Comparison of ENCODE assay signal across 17 cellular contexts in the genomic region with DNA sequence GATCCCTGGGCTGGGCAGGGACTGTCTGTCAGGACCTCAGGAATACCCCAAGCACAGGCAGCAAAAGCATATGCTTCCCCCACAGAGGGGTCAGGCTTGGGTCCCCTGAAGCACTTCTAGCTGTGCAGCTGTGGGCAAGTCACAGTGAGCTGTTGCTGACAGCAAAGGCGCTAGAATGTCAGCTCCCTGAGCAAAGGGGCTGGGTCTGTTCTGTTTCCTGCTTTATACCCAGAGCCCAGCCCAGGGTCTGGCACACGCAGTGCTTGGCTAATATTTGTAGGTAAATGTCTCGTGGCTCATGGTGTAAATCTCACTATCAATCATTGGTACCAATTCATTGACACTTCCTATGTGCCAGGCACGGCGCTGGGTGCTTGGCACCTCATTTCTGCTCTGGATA. TPM values are rescaled to one million over a fixed set of nuclear protein-coding genes. Genes with fewer than 3 reads are reported as not detected.
A peak's percentile ranks its signal among the peaks of the same experiment; 100 is the strongest.
DNase-seq lines count a peak whose midpoint lies in the region; ATAC-seq, FAIRE-seq and TF ChIP-seq lines count a peak whose summit lies in the region.
"Had no signal": no experiment of that assay in that cellular context is flagged by ENCODE, and none has a peak within 500 bp of the region (broad histone marks: within the 10 kb centered on the region; RNA-seq: fewer than 3 reads in every experiment).

No MANE protein-coding gene starts in this region.

- no peak overlapping the region for H3K27ac ChIP-seq in DND-41 (ENCODE audit: low read length)
- peak overlapping the region; percentile 5 to 52 (median 20) for H3K27ac ChIP-seq in esophagus squamous epithelium
- H3K27ac ChIP-seq in neuronal stem cell (replicated peaks; ENCODE audit: low read length): no peak overlapping the region
- H3K27ac ChIP-seq in HepG2 (ENCODE audit: extremely low read length, insufficient read depth, low read length): no peak overlapping the region

- peak overlapping the region; percentile 24 for H2BK120ac ChIP-seq in neuronal stem cell (ENCODE audit: low read depth, low read length)

- H3K4me3 Mint-ChIP-seq in progenitor cell of endocrine pancreas (ENCODE audit: low read depth): no peak overlapping the region
- H3K4me3 Mint-ChIP-seq: IgD-negative memory B cell had no signal

- H2AFZ ChIP-seq in DND-41 (ENCODE audit: low read depth, low read length): no peak overlapping the region
- no peak overlapping the region for H2AFZ ChIP-seq in neuronal stem cell (ENCODE audit: low read length)
- H2AFZ ChIP-seq in HepG2 (ENCODE audit: low read length): no peak overlapping the region

- no peak overlapping the region for H2BK12ac ChIP-seq in neuronal stem cell (ENCODE audit: low read length)

- H3K36me3 Mint-ChIP-seq in progenitor cell of endocrine pancreas (ENCODE audit: insufficient read depth): no peaks in the 10 kb centered on the region

- FAIRE-seq in HepG2 (lab: Jason Lieb, UNC): no peak

- H2BK5ac ChIP-seq in neuronal stem cell (ENCODE audit: low read length): no peak overlapping the region

- peak; percentile 28 for DNase-seq in BE2C
- no peak for DNase-seq in DND-41
- no peak for DNase-seq in esophagus squamous epithelium (lab: John Stamatoyannopoulos, UW)
- DNase-seq in neuronal stem cell (ENCODE audit: low spot score): no peak
- no peak for DNase-seq in HepG2 (ENCODE audit: low spot score)
- DNase-seq in progenitor cell of endocrine pancreas (ENCODE audit: low spot score, unreplicated experiment): no peak
- DNase-seq in NCI-H526 (lab: John Stamatoyannopoulos, UW): no peak
- no peak for DNase-seq in HT-29 (ENCODE audit: low spot score)
- DNase-seq: ACHN, EL, NCI-H226, SHP77 had no signal

- H3K27me3 ChIP-seq in BE2C: no peaks in the 10 kb centered on the region
- H3K27me3 ChIP-seq in DND-41 (ENCODE audit: insufficient read depth, low read length, poor library complexity): no peaks in the 10 kb centered on the region
- H3K27me3 ChIP-seq in esophagus squamous epithelium: no peaks in the 10 kb centered on the region
- peaks cover 0 to 4% (median 1%) of the 10 kb centered on the region in 3 experiments for H3K27me3 ChIP-seq in neuronal stem cell (ENCODE audit: control insufficient read depth in 3 of 3, insufficient read depth in 3 of 3, low read depth in 1 of 3, low read length in 3 of 3)
- peaks cover 0 to 2% of the 10 kb centered on the region in 2 experiments; a peak in 2 of 5 replicates for H3K27me3 ChIP-seq in HepG2 (ENCODE audit: control insufficient read depth in 1 of 2, insufficient read depth in 2 of 2, low read length in 2 of 2)

- H3K27ac Mint-ChIP-seq in progenitor cell of endocrine pancreas: no peak overlapping the region
- H3K27ac Mint-ChIP-seq: IgD-negative memory B cell had no signal

- H3K36me3 ChIP-seq in BE2C (no peaks in the 10 kb centered on the region), DND-41 (ENCODE audit: insufficient read depth, low read length) (no peaks in the 10 kb centered on the region), esophagus squamous epithelium (no peaks in the 10 kb centered on the region), neuronal stem cell (replicated peaks in 1 of 2; ENCODE audit: control insufficient read depth in 2 of 2, insufficient read depth in 2 of 2, low read length in 2 of 2) (no peaks in the 10 kb centered on the region), HepG2 (replicated peaks in 1 of 2; ENCODE audit: control insufficient read depth in 1 of 2, insufficient read depth in 2 of 2, low read length in 2 of 2) (no peaks in the 10 kb centered on the region)
- H3K36me3 ChIP-seq: HAP-1 had no signal

- H4K20me1 ChIP-seq in DND-41 (ENCODE audit: insufficient read depth, low read length): no peaks in the 10 kb centered on the region
- H4K20me1 ChIP-seq in HepG2 (ENCODE audit: insufficient read depth, low read length): no peaks in the 10 kb centered on the region

- TF ChIP-seq POLR2A in esophagus squamous epithelium (IDR thresholded peaks at IDR 0.05) (no peak), HepG2 (IDR thresholded peaks at IDR 0.05; ENCODE audit: insufficient read depth in 1 of 2, low read depth in 2 of 2, low read length in 2 of 2) (no peak)

- H4K91ac ChIP-seq in neuronal stem cell (ENCODE audit: low read depth, low read length, poor library complexity): no peak overlapping the region

- no peak overlapping the region for H3K14ac ChIP-seq in neuronal stem cell (ENCODE audit: low read length)

- H3K79me1 ChIP-seq in neuronal stem cell (ENCODE audit: low read depth, low read length): no peaks in the 10 kb centered on the region

- H3K4me3 ChIP-seq in BE2C (ENCODE audit: low read depth, low read length): no peak overlapping the region
- no peak overlapping the region for H3K4me3 ChIP-seq in DND-41 (ENCODE audit: low read depth in 1 of 2, low read length in 2 of 2)
- H3K4me3 ChIP-seq in esophagus squamous epithelium: no peak overlapping the region
- H3K4me3 ChIP-seq in neuronal stem cell (ENCODE audit: low read length in 2 of 2): no peak overlapping the region
- no peak overlapping the region for H3K4me3 ChIP-seq in HepG2 (replicated peaks in 1 of 3; ENCODE audit: insufficient read depth in 1 of 3, low read depth in 2 of 3, low read length in 3 of 3)
- H3K4me3 ChIP-seq: HAP-1 had no signal

- TF ChIP-seq EP300 in HepG2 (IDR thresholded peaks at IDR 0.05; ENCODE audit: low read depth in 2 of 2, low read length in 2 of 2) (no peak), HepG2 (CRISPR knock-in tag; IDR thresholded peaks at IDR 0.05; ENCODE audit: borderline replicate concordance) (no peak)

- peak overlapping the region; percentile 52 for H2BK15ac ChIP-seq in neuronal stem cell (ENCODE audit: low read length)

- H3K4me1 Mint-ChIP-seq in progenitor cell of endocrine pancreas (ENCODE audit: low read depth): peaks cover 18% of the 10 kb centered on the region

- peaks cover 18% of the 10 kb centered on the region for H3K4me1 ChIP-seq in BE2C
- H3K4me1 ChIP-seq in DND-41 (ENCODE audit: insufficient read depth, low read length): no peaks in the 10 kb centered on the region
- peaks cover 4 to 48% (median 10%) of the 10 kb centered on the region in 3 donors for H3K4me1 ChIP-seq in esophagus squamous epithelium
- peaks cover 34 to 36% of the 10 kb centered on the region in 2 donors for H3K4me1 ChIP-seq in neuronal stem cell (ENCODE audit: control insufficient read depth in 2 of 2, insufficient read depth in 1 of 2, low read depth in 1 of 2, low read length in 2 of 2)
- peaks cover 74% of the 10 kb centered on the region for H3K4me1 ChIP-seq in HepG2 (ENCODE audit: insufficient read depth, low read length)

- H3K79me2 ChIP-seq in DND-41 (ENCODE audit: insufficient read depth, low read length) (no peaks in the 10 kb centered on the region), HepG2 (ENCODE audit: insufficient read depth, low read length) (no peaks in the 10 kb centered on the region)

- TF ChIP-seq RAD21 in HepG2 (CRISPR knock-in tag; IDR thresholded peaks at IDR 0.05): no peak

- CTCF ChIA-PET in HepG2 (lab: Yijun Ruan, JAX; ENCODE audit: low intra/inter-chr PET ratio, low total read pairs): no interaction called here

- no peaks in the 10 kb centered on the region for H3K9me3 Mint-ChIP-seq in progenitor cell of endocrine pancreas (ENCODE audit: low read depth)
- H3K9me3 Mint-ChIP-seq: IgD-negative memory B cell had no signal

- in situ Hi-C loops in HepG2 (cut with HindIII; ENCODE audit: extremely low pct_ligation_motif_present, low pct_unique_long_range_greater_than_20kb): no loop called here

- intact Hi-C loops in esophagus squamous epithelium (cut with DNase I): no loop called here
- intact Hi-C loops in HepG2 (cut with micrococcal nuclease; ENCODE audit: unreplicated experiment): no loop called here

- H3K9ac ChIP-seq in DND-41 (ENCODE audit: low read depth, low read length): no peak overlapping the region
- peak overlapping the region; percentile 16 for H3K9ac ChIP-seq in neuronal stem cell (ENCODE audit: low read depth, low read length, poor library complexity)
- no peak overlapping the region for H3K9ac ChIP-seq in HepG2 (ENCODE audit: insufficient read depth, low read depth, low read length)

- H4K8ac ChIP-seq in neuronal stem cell (ENCODE audit: low read depth, low read length): no peak overlapping the region

- no peak overlapping the region for H3K18ac ChIP-seq in neuronal stem cell (ENCODE audit: low read length)

- WGBS in esophagus squamous epithelium, 2 donors: 43 to 49% methylated on average over 4 of the region's 5 CpGs
- no CpG with 5 or more reads among the region's 5 CpGs for WGBS in neuronal stem cell (ENCODE audit: extremely low coverage in 2 of 2, insufficient read length in 2 of 2, insufficient replicate concordance in 1 of 2), 2 donors
- WGBS in HepG2 (ENCODE audit: low lambda C conversion rate): 20% methylated on average over 3 of the region's 5 CpGs

- TF ChIP-seq CTCF in BE2C (IDR thresholded peaks at IDR 0.05; ENCODE audit: low read depth, low read length): no peak
- TF ChIP-seq CTCF in DND-41 (IDR thresholded peaks at IDR 0.05; ENCODE audit: borderline replicate concordance, extremely low read depth, low read length, poor library complexity, severe bottlenecking): no peak
- no peak for TF ChIP-seq CTCF in esophagus squamous epithelium (IDR thresholded peaks at IDR 0.05)
- TF ChIP-seq CTCF in HepG2 (CRISPR knock-in tag; IDR thresholded peaks at IDR 0.05): no peak
- no peak for TF ChIP-seq CTCF in progenitor cell of endocrine pancreas (IDR thresholded peaks at IDR 0.05; ENCODE audit: unreplicated experiment)

- BruUV-seq in HepG2 (replicated peaks; lab: Mats Ljungman, UMichigan): no TSS peak

- H3K4me2 ChIP-seq in DND-41 (ENCODE audit: insufficient read depth, low read length) (no peak overlapping the region), neuronal stem cell (ENCODE audit: insufficient read depth, low read length, poor library complexity, severe bottlenecking) (no peak overlapping the region), HepG2 (ENCODE audit: low read depth, low read length) (no peak overlapping the region; the same call in 1 of the 2 replicates)

- no peaks in the 10 kb centered on the region for H3K9me3 ChIP-seq in BE2C
- no peaks in the 10 kb centered on the region for H3K9me3 ChIP-seq in DND-41 (ENCODE audit: insufficient read depth, low read length, severe bottlenecking)
- H3K9me3 ChIP-seq in esophagus squamous epithelium: no peaks in the 10 kb centered on the region
- H3K9me3 ChIP-seq in neuronal stem cell (replicated peaks in 1 of 2; ENCODE audit: control insufficient read depth in 2 of 2, insufficient read depth in 1 of 2, low read depth in 1 of 2, low read length in 2 of 2): no peaks in the 10 kb centered on the region
- H3K9me3 ChIP-seq in HepG2 (ENCODE audit: low read length): no peaks in the 10 kb centered on the region
- H3K9me3 ChIP-seq: HAP-1 had no signal

- H3K27me3 Mint-ChIP-seq in progenitor cell of endocrine pancreas: no peaks in the 10 kb centered on the region

- peak; percentile 42; the same call in 2 of the 3 replicates for ATAC-seq in DND-41 (ENCODE audit: insufficient read depth, low read depth)
- no peak for ATAC-seq in HepG2
- ATAC-seq: Panc1 had no signal

- H3K23ac ChIP-seq in neuronal stem cell (ENCODE audit: low read depth, low read length, poor library complexity): no peak overlapping the region

- H2AK5ac ChIP-seq in neuronal stem cell (ENCODE audit: low read depth, low read length): peak overlapping the region; percentile 87

- H3K4ac ChIP-seq in neuronal stem cell (ENCODE audit: low read length): no peak overlapping the region

- POLR2A ChIA-PET in HepG2 (lab: Yijun Ruan, JAX): no interaction called here

RNA-seq across cellular contexts. Expression of a gene that starts 16.6 kb away (rescaled TPM):
- polyA plus RNA-seq in BE2C (2012; ENCODE audit: insufficient read depth, insufficient read length, low read depth): 159 TPM
- total RNA-seq in esophagus squamous epithelium (100 to 1,000 TPM in 3 of 4 donors, 10 to 100 TPM in 1; 65.7 to 168 (median 147) TPM), HepG2 (2016; rRNA removed; fragmentation: Illumina TruSeq; extraction: Trizol) (43.6 and 50.2 TPM in 2 replicates), progenitor cell of endocrine pancreas (180 and 195 TPM in 2 replicates)
- 67.7 TPM for polyA plus RNA-seq in neuronal stem cell (2013, experiment 1 of 2)
- 72.4 TPM for polyA plus RNA-seq in neuronal stem cell (2013, experiment 2 of 2)
- 15.5 and 22.4 TPM in 2 replicates for total RNA-seq in HepG2 (2016; cell fraction: cytosol; rRNA removed; fragmentation: Illumina TruSeq; extraction: Trizol; ENCODE audit: low read depth)
- 35.4 and 49.2 TPM in 2 replicates for total RNA-seq in HepG2 (2016; cell fraction: insoluble cytoplasmic fraction; rRNA removed; fragmentation: Illumina TruSeq; extraction: Trizol)
- 44.2 and 45.8 TPM in 2 replicates for total RNA-seq in HepG2 (2016; cell fraction: membrane; rRNA removed; fragmentation: Illumina TruSeq; extraction: Trizol)
- 44.0 and 52.2 TPM in 2 replicates for total RNA-seq in HepG2 (2016; cell fraction: nucleus; rRNA removed; fragmentation: Illumina TruSeq; extraction: Trizol)
- 42.9 and 52.4 TPM in 2 replicates for polyA plus RNA-seq in HepG2 (2011; rRNA removed)
- polyA plus RNA-seq in HepG2 (2011; cell fraction: cytosol; rRNA removed): 27.7 and 33.6 TPM in 2 replicates
- 64.4 and 73.7 TPM in 2 replicates for polyA plus RNA-seq in HepG2 (2011; cell fraction: nucleus; rRNA removed)
- polyA plus RNA-seq in HepG2 (2012): 45.3 and 47.7 TPM in 2 replicates
- polyA plus RNA-seq in HepG2 (2016; cell fraction: cytosol; fragmentation: Illumina TruSeq; extraction: Trizol; ENCODE audit: low read depth): 21.2 and 23.7 TPM in 2 replicates
- 54.0 and 64.3 TPM in 2 replicates for polyA plus RNA-seq in HepG2 (2016; cell fraction: insoluble cytoplasmic fraction; fragmentation: Illumina TruSeq; extraction: Trizol; ENCODE audit: low read depth)
- 40.8 and 46.7 TPM in 2 replicates for polyA plus RNA-seq in HepG2 (2016; cell fraction: membrane; fragmentation: Illumina TruSeq; extraction: Trizol; ENCODE audit: low read depth)
- polyA plus RNA-seq in HepG2 (2016; cell fraction: nucleus; fragmentation: Illumina TruSeq; extraction: Trizol; ENCODE audit: insufficient read depth, low read depth): 98.9 and 100 TPM in 2 replicates
- 85.4 and 275 TPM in 2 replicates for polyA minus RNA-seq in HepG2 (2011; rRNA and poly(A)+ RNA removed; ENCODE audit: low replicate concordance)
- polyA minus RNA-seq in HepG2 (2011; cell fraction: cytosol; rRNA and poly(A)+ RNA removed): 31.4 and 37.0 TPM in 2 replicates
- 58.5 and 70.9 TPM in 2 replicates for polyA minus RNA-seq in HepG2 (2011; cell fraction: nucleus; rRNA and poly(A)+ RNA removed)
- total RNA-seq in HT-29 (2014; rRNA removed; shearing (Covaris generic)): 147 and 162 TPM in 2 replicates

RNA-seq across cellular contexts. Expression of a gene that starts 53.7 kb away (rescaled TPM):
- polyA plus RNA-seq in BE2C (2012; ENCODE audit: insufficient read depth, insufficient read length, low read depth): not detected
- total RNA-seq in esophagus squamous epithelium (not detected), HepG2 (2016; rRNA removed; fragmentation: Illumina TruSeq; extraction: Trizol) (not detected in 2 replicates), progenitor cell of endocrine pancreas (not detected in 2 replicates)
- not detected for polyA plus RNA-seq in neuronal stem cell (2013, experiment 1 of 2)
- polyA plus RNA-seq in neuronal stem cell (2013, experiment 2 of 2): not detected
- total RNA-seq in HepG2 (2016; cell fraction: cytosol; rRNA removed; fragmentation: Illumina TruSeq; extraction: Trizol; ENCODE audit: low read depth): not detected in 2 replicates
- total RNA-seq in HepG2 (2016; cell fraction: insoluble cytoplasmic fraction; rRNA removed; fragmentation: Illumina TruSeq; extraction: Trizol): not detected in 2 replicates
- not detected in 2 replicates for total RNA-seq in HepG2 (2016; cell fraction: membrane; rRNA removed; fragmentation: Illumina TruSeq; extraction: Trizol)
- not detected in 2 replicates for total RNA-seq in HepG2 (2016; cell fraction: nucleus; rRNA removed; fragmentation: Illumina TruSeq; extraction: Trizol)
- polyA plus RNA-seq in HepG2 (2011; rRNA removed): not detected in 2 replicates
- not detected in 2 replicates for polyA plus RNA-seq in HepG2 (2011; cell fraction: cytosol; rRNA removed)
- not detected in 2 replicates for polyA plus RNA-seq in HepG2 (2011; cell fraction: nucleus; rRNA removed)
- not detected in 2 replicates for polyA plus RNA-seq in HepG2 (2012)
- polyA plus RNA-seq in HepG2 (2016; cell fraction: cytosol; fragmentation: Illumina TruSeq; extraction: Trizol; ENCODE audit: low read depth): not detected in 2 replicates
- not detected in 2 replicates for polyA plus RNA-seq in HepG2 (2016; cell fraction: insoluble cytoplasmic fraction; fragmentation: Illumina TruSeq; extraction: Trizol; ENCODE audit: low read depth)
- not detected in 2 replicates for polyA plus RNA-seq in HepG2 (2016; cell fraction: membrane; fragmentation: Illumina TruSeq; extraction: Trizol; ENCODE audit: low read depth)
- not detected in 2 replicates for polyA plus RNA-seq in HepG2 (2016; cell fraction: nucleus; fragmentation: Illumina TruSeq; extraction: Trizol; ENCODE audit: insufficient read depth, low read depth)
- polyA minus RNA-seq in HepG2 (2011; rRNA and poly(A)+ RNA removed; ENCODE audit: low replicate concordance): 0.09 TPM in 1 of 2 replicates, not detected in the other
- not detected in 2 replicates for polyA minus RNA-seq in HepG2 (2011; cell fraction: cytosol; rRNA and poly(A)+ RNA removed)
- polyA minus RNA-seq in HepG2 (2011; cell fraction: nucleus; rRNA and poly(A)+ RNA removed): not detected in 2 replicates
- not detected in 2 replicates for total RNA-seq in HT-29 (2014; rRNA removed; shearing (Covaris generic))
- total RNA-seq: LHCN-M2 had no signal
- polyA plus RNA-seq: BJ had no signal

Comparison
In these comparisons a context has a peak if more than half of its experiments do, and no peak if none do; other contexts are left out.
1. H3K27ac ChIP-seq: peak in esophagus squamous epithelium (4 of 4); none in DND-41 (single experiment), neuronal stem cell (single experiment) and HepG2 (single experiment).